10 cellular contexts compared by ENCODE assay signal in the genomic region with DNA sequence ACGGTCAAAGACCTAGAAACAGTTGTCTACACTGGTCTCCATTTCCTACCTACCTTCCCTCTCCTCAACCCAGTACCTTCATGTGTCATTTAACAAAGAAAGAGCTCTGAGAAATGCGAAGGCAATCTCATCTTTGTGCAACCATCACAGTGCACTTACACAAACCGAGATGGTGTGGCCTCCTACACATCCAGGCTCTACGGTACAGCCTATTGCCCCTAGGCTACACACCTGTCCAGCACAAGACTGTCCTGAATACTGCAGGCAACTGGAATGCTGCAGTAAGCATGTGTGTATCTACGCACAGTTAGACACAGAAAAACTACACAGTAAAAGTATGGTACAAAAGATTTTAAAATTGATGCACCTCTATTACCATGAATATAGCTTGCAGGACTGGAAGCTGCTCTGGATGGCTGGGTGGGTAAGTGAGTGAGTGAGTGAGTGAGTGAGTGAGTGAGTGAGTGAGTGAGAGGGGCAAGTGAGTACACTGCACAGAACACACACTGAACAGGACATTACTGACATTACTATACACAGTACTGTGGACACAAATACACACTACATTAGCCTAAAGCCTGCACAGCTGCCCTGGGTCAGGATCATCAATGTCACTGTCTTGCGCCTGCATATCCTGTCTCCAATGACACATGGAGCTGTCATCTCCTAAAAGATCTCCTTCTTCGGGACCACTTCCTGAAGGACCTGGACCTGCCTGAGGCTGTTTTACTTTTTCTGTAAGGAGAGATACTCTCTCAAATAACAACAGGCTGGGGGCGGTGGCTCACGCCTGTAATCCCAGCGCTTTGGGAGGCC. TPM values are rescaled to one million over a fixed set of nuclear protein-coding genes. Genes with fewer than 3 reads are reported as not detected.
DNase-seq lines count a peak whose midpoint lies in the region; ATAC-seq and TF ChIP-seq lines count a peak whose summit lies in the region.
"Had no signal": no experiment of that assay in that cellular context is flagged by ENCODE, and none has a peak within 500 bp of the region (broad histone marks: within the 10 kb centered on the region; RNA-seq: fewer than 3 reads in every experiment).

No MANE protein-coding gene starts in this region.

- peaks cover 0 to 13% of the 10 kb centered on the region in 2 donors for H3K36me3 ChIP-seq in vagina
- H3K36me3 ChIP-seq: prostate gland had no signal

- H3K36me3 Mint-ChIP-seq in chondrocyte (ENCODE audit: low read depth), result peaks cover 6% of the 10 kb centered on the region
- H3K36me3 Mint-ChIP-seq in natural killer cell, result no peaks in the 10 kb centered on the region

- intact Hi-C loops in natural killer cell (cut with micrococcal nuclease) (loop anchor here (5.0 to 10.0 kb wide), 2 partner anchors 68 to 195 kb away; no protein-coding TSS in a partner anchor), vagina (cut with DNase I) (no loop called here)

- no peak overlapping the region for H3K4me3 Mint-ChIP-seq in stimulated activated naive CD8-positive, alpha-beta T cell treated with anti-CD3 and anti-CD28 coated beads, Interleukin-15, amount 100 ng/mL, for 72 hours
- H3K4me3 Mint-ChIP-seq in chondrocyte (ENCODE audit: unreplicated experiment), result no peak overlapping the region
- peak overlapping the region; percentile 2 for H3K4me3 Mint-ChIP-seq in natural killer cell

- no peaks in the 10 kb centered on the region for H3K9me3 ChIP-seq in vagina
- H3K9me3 ChIP-seq: prostate gland had no signal

- TF ChIP-seq POLR2A in vagina (IDR thresholded peaks at IDR 0.05), result no peak

- peaks cover 75% of the 10 kb centered on the region for H3K4me1 ChIP-seq in vagina

- ATAC-seq in stimulated activated naive CD8-positive, alpha-beta T cell treated with anti-CD3 and anti-CD28 coated beads, Interleukin-15, amount 100 ng/mL, for 72 hours, result peak; percentile 26
- ATAC-seq in stimulated activated naive CD8-positive, alpha-beta T cell treated with anti-CD3 and anti-CD28 coated beads, Interleukin-15, Interleukin-2, amounts not matched to agents 100 U/mL and 50 U/mL, for 24 hours, result no peak
- peak in 2 of 3 donors; percentile 11 to 28 for ATAC-seq in natural killer cell

- no peaks in the 10 kb centered on the region for H3K27me3 Mint-ChIP-seq in stimulated activated naive CD8-positive, alpha-beta T cell treated with anti-CD3 and anti-CD28 coated beads, Interleukin-15, amount 100 ng/mL, for 72 hours
- H3K27me3 Mint-ChIP-seq in chondrocyte (ENCODE audit: low read depth) (no peaks in the 10 kb centered on the region), natural killer cell (ENCODE audit: low read depth in 2 of 2) (no peaks in the 10 kb centered on the region)

- H3K27ac ChIP-seq in vagina, result peak overlapping the region; percentile 42

- H3K4me1 Mint-ChIP-seq in stimulated activated naive CD8-positive, alpha-beta T cell treated with anti-CD3 and anti-CD28 coated beads, Interleukin-15, amount 100 ng/mL, for 72 hours, result peaks cover 36% of the 10 kb centered on the region
- H3K4me1 Mint-ChIP-seq in chondrocyte (ENCODE audit: low read depth), result peaks cover 79% of the 10 kb centered on the region
- peaks cover 67 to 69% of the 10 kb centered on the region in 2 donors for H3K4me1 Mint-ChIP-seq in natural killer cell

- H3K4me3 ChIP-seq in vagina, result no peak overlapping the region
- H3K4me3 ChIP-seq: prostate gland had no signal

- no peaks in the 10 kb centered on the region for H3K27me3 ChIP-seq in vagina

- no peak for DNase-seq in stimulated activated naive CD8-positive, alpha-beta T cell treated with anti-CD3 and anti-CD28 coated beads, Interleukin-15, amount 100 ng/mL, for 72 hours
- no peak for DNase-seq in stimulated activated naive CD8-positive, alpha-beta T cell treated with anti-CD3 and anti-CD28 coated beads, Interleukin-15, Interleukin-2, amounts not matched to agents 100 U/mL and 50 U/mL, for 24 hours
- no peak for DNase-seq in chondrocyte (ENCODE audit: low spot score)
- DNase-seq in natural killer cell, result no peak
- no peak for DNase-seq in vagina (ENCODE audit: extremely low spot score in 2 of 2)
- no peak for DNase-seq in iPS-NIHi7 (ENCODE audit: extremely low spot score)
- DNase-seq in ACHN, result no peak
- DNase-seq in NCI-H1436 (lab: John Stamatoyannopoulos, UW), result no peak
- DNase-seq: AML-193 had no signal

- in situ Hi-C loops in ACHN (cut with HindIII; ENCODE audit: low pct_ligation_motif_present, low pct_unique_long_range_greater_than_20kb, low sequenced_read_pairs), result no loop called here

- no peak for TF ChIP-seq CTCF in chondrocyte (IDR thresholded peaks at IDR 0.05)
- TF ChIP-seq CTCF in natural killer cell (IDR thresholded peaks at IDR 0.05), result no peak
- TF ChIP-seq CTCF in vagina (IDR thresholded peaks at IDR 0.05), result no peak

- no peak overlapping the region for H3K27ac Mint-ChIP-seq in stimulated activated naive CD8-positive, alpha-beta T cell treated with anti-CD3 and anti-CD28 coated beads, Interleukin-15, amount 100 ng/mL, for 72 hours
- H3K27ac Mint-ChIP-seq in chondrocyte (ENCODE audit: unreplicated experiment) (peak overlapping the region; percentile 95), natural killer cell (peak overlapping the region; percentile 80 to 87)

- no peaks in the 10 kb centered on the region for H3K9me3 Mint-ChIP-seq in stimulated activated naive CD8-positive, alpha-beta T cell treated with anti-CD3 and anti-CD28 coated beads, Interleukin-15, amount 100 ng/mL, for 72 hours
- H3K9me3 Mint-ChIP-seq in chondrocyte (ENCODE audit: low read depth) (no peaks in the 10 kb centered on the region), natural killer cell (no peaks in the 10 kb centered on the region)

RNA-seq across cellular contexts. Expression of a gene that starts 18.5 kb away (rescaled TPM):
- total RNA-seq in chondrocyte (951 to 1,280 TPM (median 1,183 TPM) in 3 replicates), natural killer cell (100 to 1,000 TPM; 175 to 280 (median 202) TPM), vagina (193 TPM)

Comparison
In these comparisons a context has a peak if more than half of its experiments do, and no peak if none do; other contexts are left out.
1. H3K27ac Mint-ChIP-seq: peak in chondrocyte (single experiment) and natural killer cell (2 of 2); none in stimulated activated naive CD8-positive, alpha-beta T cell treated with anti-CD3 and anti-CD28 coated beads, Interleukin-15, amount 100 ng/mL, for 72 hours (0 of 2).